Comparison of ENCODE assay signal across 2 cellular contexts in genomic region chr1:25893072-25893604, GRCh38.
TF ChIP-seq lines count a peak whose summit lies in the region.

No MANE protein-coding gene starts in this region.

TF ChIP-seq in SK-N-SH, 30 proteins besides CTCF, POLR2A, EP300 and RAD21:
- no peak for TF ChIP-seq FOSL2 (IDR thresholded peaks at IDR 0.05; ENCODE audit: borderline replicate concordance, low read depth)
- no peak for TF ChIP-seq RFX5 (IDR thresholded peaks at IDR 0.05; ENCODE audit: low read length)
- TF ChIP-seq JUND (IDR thresholded peaks at IDR 0.05) = no peak
- no peak for TF ChIP-seq NRF1 (IDR thresholded peaks at IDR 0.05; ENCODE audit: low read depth, low read length)
- no peak for TF ChIP-seq MEF2A (IDR thresholded peaks at IDR 0.05; ENCODE audit: borderline replicate concordance, low read depth)
- TF ChIP-seq EZH2phosphoT487 (IDR thresholded peaks at IDR 0.05; ENCODE audit: borderline replicate concordance, low read depth) = no peak
- TF ChIP-seq FOXJ3 (CRISPR knock-in tag; IDR thresholded peaks at IDR 0.05) = no peak
- no peak for TF ChIP-seq NFIC (IDR thresholded peaks at IDR 0.05; ENCODE audit: borderline replicate concordance)
- TF ChIP-seq, protein P1, sequence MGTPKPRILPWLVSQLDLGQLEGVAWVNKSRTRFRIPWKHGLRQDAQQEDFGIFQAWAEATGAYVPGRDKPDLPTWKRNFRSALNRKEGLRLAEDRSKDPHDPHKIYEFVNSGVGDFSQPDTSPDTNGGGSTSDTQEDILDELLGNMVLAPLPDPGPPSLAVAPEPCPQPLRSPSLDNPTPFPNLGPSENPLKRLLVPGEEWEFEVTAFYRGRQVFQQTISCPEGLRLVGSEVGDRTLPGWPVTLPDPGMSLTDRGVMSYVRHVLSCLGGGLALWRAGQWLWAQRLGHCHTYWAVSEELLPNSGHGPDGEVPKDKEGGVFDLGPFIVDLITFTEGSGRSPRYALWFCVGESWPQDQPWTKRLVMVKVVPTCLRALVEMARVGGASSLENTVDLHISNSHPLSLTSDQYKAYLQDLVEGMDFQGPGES (IDR thresholded peaks at IDR 0.05; ENCODE audit: low read depth, low read length) = no peak
- TF ChIP-seq, protein P2, sequence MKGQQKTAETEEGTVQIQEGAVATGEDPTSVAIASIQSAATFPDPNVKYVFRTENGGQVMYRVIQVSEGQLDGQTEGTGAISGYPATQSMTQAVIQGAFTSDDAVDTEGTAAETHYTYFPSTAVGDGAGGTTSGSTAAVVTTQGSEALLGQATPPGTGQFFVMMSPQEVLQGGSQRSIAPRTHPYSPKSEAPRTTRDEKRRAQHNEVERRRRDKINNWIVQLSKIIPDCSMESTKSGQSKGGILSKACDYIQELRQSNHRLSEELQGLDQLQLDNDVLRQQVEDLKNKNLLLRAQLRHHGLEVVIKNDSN (IDR thresholded peaks at IDR 0.05; ENCODE audit: borderline replicate concordance, low read depth) = no peak
- TF ChIP-seq RXRA (IDR thresholded peaks at IDR 0.05; ENCODE audit: borderline replicate concordance, low read depth) = no peak
- TF ChIP-seq, protein P3, sequence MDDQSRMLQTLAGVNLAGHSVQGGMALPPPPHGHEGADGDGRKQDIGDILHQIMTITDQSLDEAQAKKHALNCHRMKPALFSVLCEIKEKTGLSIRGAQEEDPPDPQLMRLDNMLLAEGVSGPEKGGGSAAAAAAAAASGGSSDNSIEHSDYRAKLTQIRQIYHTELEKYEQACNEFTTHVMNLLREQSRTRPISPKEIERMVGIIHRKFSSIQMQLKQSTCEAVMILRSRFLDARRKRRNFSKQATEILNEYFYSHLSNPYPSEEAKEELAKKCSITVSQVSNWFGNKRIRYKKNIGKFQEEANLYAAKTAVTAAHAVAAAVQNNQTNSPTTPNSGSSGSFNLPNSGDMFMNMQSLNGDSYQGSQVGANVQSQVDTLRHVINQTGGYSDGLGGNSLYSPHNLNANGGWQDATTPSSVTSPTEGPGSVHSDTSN (IDR thresholded peaks at IDR 0.05) = no peak

TF ChIP-seq in SK-N-SH treated with all-trans-retinoic acid at 6 μM for 48 hours, 23 proteins besides CTCF, POLR2A, EP300 and RAD21:
- TF ChIP-seq RARB (CRISPR knock-in tag; IDR thresholded peaks at IDR 0.05) = no peak
- TF ChIP-seq, protein P4, sequence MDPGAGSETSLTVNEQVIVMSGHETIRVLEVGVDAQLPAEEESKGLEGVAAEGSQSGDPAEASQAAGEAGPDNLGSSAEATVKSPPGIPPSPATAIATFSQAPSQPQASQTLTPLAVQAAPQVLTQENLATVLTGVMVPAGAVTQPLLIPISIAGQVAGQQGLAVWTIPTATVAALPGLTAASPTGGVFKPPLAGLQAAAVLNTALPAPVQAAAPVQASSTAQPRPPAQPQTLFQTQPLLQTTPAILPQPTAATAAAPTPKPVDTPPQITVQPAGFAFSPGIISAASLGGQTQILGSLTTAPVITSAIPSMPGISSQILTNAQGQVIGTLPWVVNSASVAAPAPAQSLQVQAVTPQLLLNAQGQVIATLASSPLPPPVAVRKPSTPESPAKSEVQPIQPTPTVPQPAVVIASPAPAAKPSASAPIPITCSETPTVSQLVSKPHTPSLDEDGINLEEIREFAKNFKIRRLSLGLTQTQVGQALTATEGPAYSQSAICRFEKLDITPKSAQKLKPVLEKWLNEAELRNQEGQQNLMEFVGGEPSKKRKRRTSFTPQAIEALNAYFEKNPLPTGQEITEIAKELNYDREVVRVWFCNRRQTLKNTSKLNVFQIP (CRISPR knock-in tag; IDR thresholded peaks at IDR 0.05; ENCODE audit: borderline replicate concordance, low read depth) = no peak
